ENCODE assay signal across 12 cellular contexts in genomic region chr16:89261691-89262563, GRCh38. TPM values are rescaled to one million over a fixed set of nuclear protein-coding genes. Genes with fewer than 3 reads are reported as not detected.
A peak's percentile ranks its signal among the peaks of the same experiment; 100 is the strongest.
DNase-seq lines count a peak whose midpoint lies in the region; ATAC-seq and TF ChIP-seq lines count a peak whose summit lies in the region.
"Had no signal": no experiment of that assay in that cellular context is flagged by ENCODE, and none has a peak within 500 bp of the region (broad histone marks: within the 10 kb centered on the region; RNA-seq: fewer than 3 reads in every experiment).

No MANE protein-coding gene starts in this region.

- WGBS in sigmoid colon, 2 donors = 76 to 83% methylated on average over 30 of the region's 30 CpGs

- H3K36me3 ChIP-seq in sigmoid colon = peaks cover 3 to 19% (median 7%) of the 10 kb centered on the region in 4 donors

- POLR2A ChIA-PET in RWPE1 (lab: Yijun Ruan, JAX; ENCODE audit: low non-redundant PET) = interaction anchor here (0.6 kb wide), 1 partner anchor 409 kb away, joined by 3 read pairs; no protein-coding TSS in a partner anchor

- intact Hi-C loops in sigmoid colon (cut with DNase I) = no loop called here

- TF ChIP-seq POLR2A in sigmoid colon (IDR thresholded peaks at IDR 0.05) = no peak

- peak overlapping the region; percentile 21 for H3K4me3 ChIP-seq in fibroblast of villous mesenchyme (ENCODE audit: low read depth, low read length)
- peak overlapping the region in 2 of 4 donors; percentile 6 to 10 for H3K4me3 ChIP-seq in sigmoid colon
- H3K4me3 ChIP-seq: gastrocnemius medialis had no signal

- ATAC-seq in GM19467 (IDR thresholded peaks at IDR 0.05; ENCODE audit: unreplicated experiment) = no peak
- ATAC-seq: activated CD4-positive, CD25-positive, alpha-beta regulatory T cell treated with anti-CD3 and anti-CD28 coated beads, Interleukin-2, amount 50 U/mL, for 24 hours had no signal

- peaks cover 11 to 28% (median 19%) of the 10 kb centered on the region in 3 donors for H3K27me3 ChIP-seq in sigmoid colon

- DNase-seq in COLO668 (lab: John Stamatoyannopoulos, UW; ENCODE audit: unreplicated experiment) (peak; percentile 21), RWPE1 (ENCODE audit: low spot score) (no peak), fibroblast of villous mesenchyme (ENCODE audit: low read depth) (peak; percentile 50), sigmoid colon (peak; percentile 64), glomerular visceral epithelial cell (ENCODE audit: extremely low spot score) (no peak)
- no peak for DNase-seq in stimulated activated CD4-positive, alpha-beta T cell treated with anti-CD3 and anti-CD28 coated beads, Interleukin-12 subunit alpha, Interleukin-12 subunit beta, amount 100 ng/mL, for 4 hours
- DNase-seq: gastrocnemius medialis; NCI-H1092 treated with DMSO at 0.1 percent for 48 hours; stimulated activated CD4-positive, alpha-beta T cell treated with anti-CD3 and anti-CD28 coated beads, Interleukin-4, amount 100 ng/mL, for 1 hour had no signal

- CTCF ChIA-PET in RWPE1 (lab: Yijun Ruan, JAX) = no interaction called here

- TF ChIP-seq CTCF in RWPE1 (conservative IDR thresholded peaks at IDR 0.05; ENCODE audit: low read depth) = no peak
- TF ChIP-seq CTCF in fibroblast of villous mesenchyme (IDR thresholded peaks at IDR 0.05; ENCODE audit: insufficient read depth, low read depth, low read length) = no peak
- no peak for TF ChIP-seq CTCF in sigmoid colon (IDR thresholded peaks at IDR 0.05)

- no peaks in the 10 kb centered on the region for H3K9me3 ChIP-seq in sigmoid colon
- H3K9me3 ChIP-seq: gastrocnemius medialis had no signal

- peaks cover 0 to 9% (median 8%) of the 10 kb centered on the region in 4 donors for H3K4me1 ChIP-seq in sigmoid colon
- H3K4me1 ChIP-seq: parathyroid adenoma had no signal

- no peak for TF ChIP-seq EP300 in sigmoid colon (IDR thresholded peaks at IDR 0.05)

- H3K27ac ChIP-seq in RWPE1 (peak overlapping the region; percentile 49), sigmoid colon (peak overlapping the region in 2 of 4 donors; percentile 19 to 39)
- H3K27ac ChIP-seq: gastrocnemius medialis, parathyroid adenoma had no signal

RNA-seq across cellular contexts. Expression of gene ZNF778, which starts 44.4 kb away (rescaled TPM):
- total RNA-seq in fibroblast of villous mesenchyme = 8.7 and 16.4 TPM in 2 replicates
- 10 to 100 TPM in 3 of 4 donors, 1 to 10 TPM in 1; 6.4 to 21.8 (median 12.6) TPM for total RNA-seq in sigmoid colon
- 10 to 100 TPM in 1 of 3 donors, 1 to 10 TPM in 1, under 1 TPM in 1; 0.69 to 96.1 (median 2.7) TPM for polyA plus RNA-seq in sigmoid colon

Comparison
In these comparisons a context has a peak if more than half of its experiments do, and no peak if none do; other contexts are left out.
1. DNase-seq: peak in COLO668 (single experiment), fibroblast of villous mesenchyme (single experiment) and sigmoid colon (single experiment); none in RWPE1 (single experiment), stimulated activated CD4-positive, alpha-beta T cell treated with anti-CD3 and anti-CD28 coated beads, Interleukin-12 subunit alpha, Interleukin-12 subunit beta, amount 100 ng/mL, for 4 hours (single experiment) and glomerular visceral epithelial cell (single experiment).